ENCODE assay signal across 2 cellular contexts in the genomic region with DNA sequence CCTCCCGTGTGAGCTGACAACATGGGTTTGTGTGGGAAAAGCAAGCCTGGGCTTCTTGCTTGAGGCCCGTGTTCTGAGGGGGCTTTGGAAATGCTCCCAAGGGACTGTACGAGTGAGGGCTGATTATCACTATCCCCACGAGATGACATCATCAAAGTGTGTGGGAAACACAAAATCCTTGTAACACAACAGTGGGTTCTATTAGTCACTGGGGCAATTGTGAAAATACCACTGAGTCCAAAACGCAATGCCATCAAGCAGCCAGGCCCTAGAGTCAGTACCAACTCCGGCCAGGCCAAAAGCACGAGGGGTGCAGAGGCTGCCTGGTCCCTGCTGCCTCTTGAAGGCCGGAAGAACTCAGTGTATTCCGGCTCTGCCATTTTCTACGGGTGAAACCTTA.
TF ChIP-seq lines count a peak whose summit lies in the region.

No MANE protein-coding gene starts in this region.

TF ChIP-seq in HepG2, 621 proteins besides CTCF, POLR2A, EP300 and RAD21:
- TF ChIP-seq DR1 (CRISPR knock-in tag; IDR thresholded peaks at IDR 0.05) (no peak), ATF7 (IDR thresholded peaks at IDR 0.05) (peak; percentile 87), ATF7 (CRISPR knock-in tag; IDR thresholded peaks at IDR 0.05) (no peak), TAF15 (IDR thresholded peaks at IDR 0.05; ENCODE audit: low read depth, low read length, poor library complexity, severe bottlenecking) (no peak), SAFB2 (CRISPR knock-in tag; IDR thresholded peaks at IDR 0.05; ENCODE audit: borderline replicate concordance, low read depth) (no peak), CREB1 (IDR thresholded peaks at IDR 0.05) (0 out of 2 replicates have a peak, but pooled peaks have one; percentile 19), CREB1 (CRISPR knock-in tag; IDR thresholded peaks at IDR 0.05) (no peak)
- TF ChIP-seq, protein P1, sequence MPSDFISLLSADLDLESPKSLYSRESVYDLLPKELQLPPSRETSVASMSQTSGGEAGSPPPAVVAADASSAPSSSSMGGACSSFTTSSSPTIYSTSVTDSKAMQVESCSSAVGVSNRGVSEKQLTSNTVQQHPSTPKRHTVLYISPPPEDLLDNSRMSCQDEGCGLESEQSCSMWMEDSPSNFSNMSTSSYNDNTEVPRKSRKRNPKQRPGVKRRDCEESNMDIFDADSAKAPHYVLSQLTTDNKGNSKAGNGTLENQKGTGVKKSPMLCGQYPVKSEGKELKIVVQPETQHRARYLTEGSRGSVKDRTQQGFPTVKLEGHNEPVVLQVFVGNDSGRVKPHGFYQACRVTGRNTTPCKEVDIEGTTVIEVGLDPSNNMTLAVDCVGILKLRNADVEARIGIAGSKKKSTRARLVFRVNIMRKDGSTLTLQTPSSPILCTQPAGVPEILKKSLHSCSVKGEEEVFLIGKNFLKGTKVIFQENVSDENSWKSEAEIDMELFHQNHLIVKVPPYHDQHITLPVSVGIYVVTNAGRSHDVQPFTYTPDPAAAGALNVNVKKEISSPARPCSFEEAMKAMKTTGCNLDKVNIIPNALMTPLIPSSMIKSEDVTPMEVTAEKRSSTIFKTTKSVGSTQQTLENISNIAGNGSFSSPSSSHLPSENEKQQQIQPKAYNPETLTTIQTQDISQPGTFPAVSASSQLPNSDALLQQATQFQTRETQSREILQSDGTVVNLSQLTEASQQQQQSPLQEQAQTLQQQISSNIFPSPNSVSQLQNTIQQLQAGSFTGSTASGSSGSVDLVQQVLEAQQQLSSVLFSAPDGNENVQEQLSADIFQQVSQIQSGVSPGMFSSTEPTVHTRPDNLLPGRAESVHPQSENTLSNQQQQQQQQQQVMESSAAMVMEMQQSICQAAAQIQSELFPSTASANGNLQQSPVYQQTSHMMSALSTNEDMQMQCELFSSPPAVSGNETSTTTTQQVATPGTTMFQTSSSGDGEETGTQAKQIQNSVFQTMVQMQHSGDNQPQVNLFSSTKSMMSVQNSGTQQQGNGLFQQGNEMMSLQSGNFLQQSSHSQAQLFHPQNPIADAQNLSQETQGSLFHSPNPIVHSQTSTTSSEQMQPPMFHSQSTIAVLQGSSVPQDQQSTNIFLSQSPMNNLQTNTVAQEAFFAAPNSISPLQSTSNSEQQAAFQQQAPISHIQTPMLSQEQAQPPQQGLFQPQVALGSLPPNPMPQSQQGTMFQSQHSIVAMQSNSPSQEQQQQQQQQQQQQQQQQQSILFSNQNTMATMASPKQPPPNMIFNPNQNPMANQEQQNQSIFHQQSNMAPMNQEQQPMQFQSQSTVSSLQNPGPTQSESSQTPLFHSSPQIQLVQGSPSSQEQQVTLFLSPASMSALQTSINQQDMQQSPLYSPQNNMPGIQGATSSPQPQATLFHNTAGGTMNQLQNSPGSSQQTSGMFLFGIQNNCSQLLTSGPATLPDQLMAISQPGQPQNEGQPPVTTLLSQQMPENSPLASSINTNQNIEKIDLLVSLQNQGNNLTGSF (CRISPR knock-in tag; IDR thresholded peaks at IDR 0.05): no peak

TF ChIP-seq in HEK293T, 16 proteins besides CTCF, POLR2A, EP300 and RAD21:
- TF ChIP-seq ARNT (IDR thresholded peaks at IDR 0.05): no peak
- no peak for TF ChIP-seq SUZ12 (IDR thresholded peaks at IDR 0.05)
